Comparison of ENCODE assay signal across 8 cellular contexts in genomic region chr7:99409192-99409572, GRCh38. TPM values are rescaled to one million over a fixed set of nuclear protein-coding genes. Genes with fewer than 3 reads are reported as not detected.
A peak's percentile ranks its signal among the peaks of the same experiment; 100 is the strongest.
DNase-seq lines count a peak whose midpoint lies in the region; ATAC-seq and TF ChIP-seq lines count a peak whose summit lies in the region.

No MANE protein-coding gene starts in this region.

- H3K27me3 Mint-ChIP-seq in endodermal cell (ENCODE audit: insufficient read depth): no peaks in the 10 kb centered on the region

- H3K9me3 Mint-ChIP-seq in endodermal cell: no peaks in the 10 kb centered on the region

- H2AK5ac ChIP-seq in neuronal stem cell (ENCODE audit: low read depth, low read length): no peak overlapping the region

- H3K9me3 ChIP-seq in BLaER1 treated with 17β-estradiol and CSF1 and Interleukin-3, amounts not matched to agents 10 nM and 100 nM (replicated peaks in 1 of 11): no peaks in the 10 kb centered on the region
- H3K9me3 ChIP-seq in Panc1 (ENCODE audit: control insufficient read depth, insufficient read depth, low read depth, low read length) (no peaks in the 10 kb centered on the region), endodermal cell (ENCODE audit: control insufficient read depth, low read length) (no peaks in the 10 kb centered on the region), neuronal stem cell (replicated peaks in 1 of 2; ENCODE audit: control insufficient read depth in 2 of 2, insufficient read depth in 1 of 2, low read depth in 1 of 2, low read length in 2 of 2) (no peaks in the 10 kb centered on the region)

- H3K4me3 ChIP-seq in BLaER1 treated with 17β-estradiol and CSF1 and Interleukin-3, amounts not matched to agents 10 nM and 100 nM: peak overlapping the region; percentile 74 to 100 (median 92)
- H3K4me3 ChIP-seq in Panc1 (ENCODE audit: low read depth in 2 of 2, low read length in 2 of 2): peak overlapping the region; percentile 96 to 100
- H3K4me3 ChIP-seq in endodermal cell (ENCODE audit: low read length): peak overlapping the region; percentile 96
- H3K4me3 ChIP-seq in neuronal stem cell (ENCODE audit: low read length in 2 of 2): peak overlapping the region; percentile 95 to 98

- H4K91ac ChIP-seq in neuronal stem cell (ENCODE audit: low read depth, low read length, poor library complexity): no peak overlapping the region

- H3K23ac ChIP-seq in neuronal stem cell (ENCODE audit: low read depth, low read length, poor library complexity): no peak overlapping the region

- DNase-seq in Panc1 (ENCODE audit: low read depth, low spot score): no peak
- no peak for DNase-seq in endodermal cell
- DNase-seq in neuronal stem cell (ENCODE audit: low spot score): no peak
- DNase-seq in LoVo (ENCODE audit: low spot score): no peak
- DNase-seq in GM20000 (ENCODE audit: low spot score): no peak
- no peak for DNase-seq in UCSD-AML1 (lab: John Stamatoyannopoulos, UW; ENCODE audit: unreplicated experiment)

- H3K18ac ChIP-seq in neuronal stem cell (ENCODE audit: low read length): peak overlapping the region; percentile 51

- peak overlapping the region; percentile 89 to 98 (median 94) for H3K9ac ChIP-seq in BLaER1 treated with 17β-estradiol and CSF1 and Interleukin-3, amounts not matched to agents 10 nM and 100 nM
- H3K9ac ChIP-seq in endodermal cell (ENCODE audit: extremely low read depth, low read length, poor library complexity, severe bottlenecking) (peak overlapping the region; percentile 90), neuronal stem cell (ENCODE audit: low read depth, low read length, poor library complexity) (peak overlapping the region; percentile 91)

- H3K27me3 ChIP-seq in BLaER1 treated with 17β-estradiol and CSF1 and Interleukin-3, amounts not matched to agents 10 nM and 100 nM: no peaks in the 10 kb centered on the region
- H3K27me3 ChIP-seq in Panc1 (ENCODE audit: control insufficient read depth, insufficient read depth, low read length) (no peaks in the 10 kb centered on the region), endodermal cell (ENCODE audit: control insufficient read depth, insufficient read depth, low read length, poor library complexity, severe bottlenecking) (no peaks in the 10 kb centered on the region), neuronal stem cell (ENCODE audit: control insufficient read depth in 3 of 3, insufficient read depth in 3 of 3, low read depth in 1 of 3, low read length in 3 of 3) (no peaks in the 10 kb centered on the region)

- H3K4me1 ChIP-seq in BLaER1 treated with 17β-estradiol and CSF1 and Interleukin-3, amounts not matched to agents 10 nM and 100 nM: peaks cover 28 to 46% (median 39%) of the 10 kb centered on the region in 10 experiments
- H3K4me1 ChIP-seq in Panc1 (ENCODE audit: control insufficient read depth, insufficient read depth, low read length) (peaks cover 19% of the 10 kb centered on the region), endodermal cell (ENCODE audit: control insufficient read depth, insufficient read depth, low read length) (peaks cover 8% of the 10 kb centered on the region), neuronal stem cell (ENCODE audit: control insufficient read depth in 2 of 2, insufficient read depth in 1 of 2, low read depth in 1 of 2, low read length in 2 of 2) (peaks cover 2 to 18% of the 10 kb centered on the region in 2 donors)

- in situ Hi-C loops in Panc1 (cut with HindIII; ENCODE audit: low pct_unique_long_range_greater_than_20kb, low sequenced_read_pairs): no loop called here

- peak overlapping the region; percentile 90 to 99 (median 97) for H3K27ac ChIP-seq in BLaER1 treated with 17β-estradiol and CSF1 and Interleukin-3, amounts not matched to agents 10 nM and 100 nM
- H3K27ac ChIP-seq in Panc1 (ENCODE audit: low read length) (peak overlapping the region; percentile 98), endodermal cell (ENCODE audit: low read depth, low read length) (peak overlapping the region; percentile 99), neuronal stem cell (replicated peaks; ENCODE audit: low read length) (peak overlapping the region; percentile 82)

- H3K4me1 Mint-ChIP-seq in endodermal cell: peaks cover 21% of the 10 kb centered on the region

- H2BK120ac ChIP-seq in neuronal stem cell (ENCODE audit: low read depth, low read length): no peak overlapping the region

- H2BK12ac ChIP-seq in neuronal stem cell (ENCODE audit: low read length): no peak overlapping the region

- peak; percentile 8 for ATAC-seq in GM21619 (IDR thresholded peaks at IDR 0.05; ENCODE audit: unreplicated experiment)
- no peak for ATAC-seq in Panc1

- H4K20me1 ChIP-seq in BLaER1 treated with 17β-estradiol and CSF1 and Interleukin-3, amounts not matched to agents 10 nM and 100 nM: peaks cover 49 to 91% (median 68%) of the 10 kb centered on the region in 11 experiments

- peak overlapping the region; percentile 80 to 96 (median 92) for H3K4me2 ChIP-seq in BLaER1 treated with 17β-estradiol and CSF1 and Interleukin-3, amounts not matched to agents 10 nM and 100 nM
- H3K4me2 ChIP-seq in neuronal stem cell (ENCODE audit: insufficient read depth, low read length, poor library complexity, severe bottlenecking): peak overlapping the region; percentile 66

- peak overlapping the region; percentile 97 for H3K4me3 Mint-ChIP-seq in endodermal cell

- peaks cover 22% of the 10 kb centered on the region for H3K79me1 ChIP-seq in neuronal stem cell (ENCODE audit: low read depth, low read length)

- H2AFZ ChIP-seq in neuronal stem cell (ENCODE audit: low read length): peak overlapping the region; percentile 95

- H2BK15ac ChIP-seq in neuronal stem cell (ENCODE audit: low read length): no peak overlapping the region

- no peak overlapping the region for H4K8ac ChIP-seq in neuronal stem cell (ENCODE audit: low read depth, low read length)

- TF ChIP-seq CTCF in Panc1 (IDR thresholded peaks at IDR 0.05) (no peak), endodermal cell (conservative IDR thresholded peaks at IDR 0.05) (no peak), GM20000 (IDR thresholded peaks at IDR 0.05; ENCODE audit: extremely low read depth, missing control alignments) (no peak)

- POLR2A ChIA-PET in Panc1 (lab: Charles Lee): interaction anchor here (0.5 to 1.5 kb wide), 5 partner anchors 9 to 309 kb away, joined by 3 to 5 read pairs (median 3); no protein-coding TSS in a partner anchor

- H3K36me3 ChIP-seq in BLaER1 treated with 17β-estradiol and CSF1 and Interleukin-3, amounts not matched to agents 10 nM and 100 nM: peaks cover 50 to 66% (median 58%) of the 10 kb centered on the region in 11 experiments
- peaks cover 28% of the 10 kb centered on the region for H3K36me3 ChIP-seq in Panc1 (ENCODE audit: control insufficient read depth, insufficient read depth, low read length)
- peaks cover 43% of the 10 kb centered on the region for H3K36me3 ChIP-seq in endodermal cell (ENCODE audit: control insufficient read depth, insufficient read depth, low read length)
- H3K36me3 ChIP-seq in neuronal stem cell (replicated peaks in 1 of 2; ENCODE audit: control insufficient read depth in 2 of 2, insufficient read depth in 2 of 2, low read length in 2 of 2): peaks cover 21 to 57% of the 10 kb centered on the region in 2 donors

- H2BK5ac ChIP-seq in neuronal stem cell (ENCODE audit: low read length): peak overlapping the region; percentile 79

- WGBS in endodermal cell (ENCODE audit: insufficient coverage in 1 of 2, insufficient read length in 1 of 2), 2 experiments: 1% methylated on average over 13 to 18 of the region's 18 CpGs
- no CpG with 5 or more reads among the region's 18 CpGs for WGBS in neuronal stem cell (ENCODE audit: extremely low coverage in 2 of 2, insufficient read length in 2 of 2, insufficient replicate concordance in 1 of 2), 2 donors

- intact Hi-C loops in Panc1 (cut with micrococcal nuclease; ENCODE audit: unreplicated experiment): no loop called here

- H3K14ac ChIP-seq in neuronal stem cell (ENCODE audit: low read length): no peak overlapping the region

- no TSS peak for BruUV-seq in Panc1 (replicated peaks; lab: Mats Ljungman, UMichigan)

- H3K36me3 Mint-ChIP-seq in endodermal cell (ENCODE audit: low read depth): peaks cover 40% of the 10 kb centered on the region

- H3K4ac ChIP-seq in neuronal stem cell (ENCODE audit: low read length): no peak overlapping the region

- CTCF ChIA-PET in Panc1 (lab: Charles Lee): no interaction called here

- peak overlapping the region; percentile 98 for H3K27ac Mint-ChIP-seq in endodermal cell

RNA-seq across cellular contexts. Expression of gene BUD31, which starts 0.4 kb away (rescaled TPM):
- total RNA-seq in Panc1 (2021; ENCODE audit: unreplicated experiment): 179 TPM
- polyA plus RNA-seq in Panc1 (2012; ENCODE audit: insufficient read length): 225 TPM
- 100 to 1,000 TPM; 102 to 117 TPM for total RNA-seq in endodermal cell
- 89.0 TPM for polyA plus RNA-seq in endodermal cell (2013, experiment 1 of 2)
- polyA plus RNA-seq in endodermal cell (2013, experiment 2 of 2): 90.0 TPM
- 118 TPM for polyA plus RNA-seq in neuronal stem cell (2013, experiment 1 of 2)
- 113 TPM for polyA plus RNA-seq in neuronal stem cell (2013, experiment 2 of 2)

RNA-seq across cellular contexts. Expression of gene PDAP1, which starts 0.8 kb away (rescaled TPM):
- 147 TPM for total RNA-seq in Panc1 (2021; ENCODE audit: unreplicated experiment)
- 442 TPM for polyA plus RNA-seq in Panc1 (2012; ENCODE audit: insufficient read length)
- total RNA-seq in endodermal cell: 100 to 1,000 TPM; 147 to 165 TPM
- 130 TPM for polyA plus RNA-seq in endodermal cell (2013, experiment 1 of 2)
- polyA plus RNA-seq in endodermal cell (2013, experiment 2 of 2): 130 TPM
- 126 TPM for polyA plus RNA-seq in neuronal stem cell (2013, experiment 1 of 2)
- polyA plus RNA-seq in neuronal stem cell (2013, experiment 2 of 2): 129 TPM

RNA-seq across cellular contexts. Expression of gene PTCD1, which starts 29.4 kb away (rescaled TPM):
- 15.0 TPM for total RNA-seq in Panc1 (2021; ENCODE audit: unreplicated experiment)
- 13.8 TPM for polyA plus RNA-seq in Panc1 (2012; ENCODE audit: insufficient read length)
- 10 to 100 TPM; 11.9 to 12.5 TPM for total RNA-seq in endodermal cell
- polyA plus RNA-seq in endodermal cell (2013, experiment 1 of 2): 5.8 TPM
- polyA plus RNA-seq in endodermal cell (2013, experiment 2 of 2): 5.2 TPM
- polyA plus RNA-seq in neuronal stem cell (2013, experiment 1 of 2): 4.5 TPM
- 4.8 TPM for polyA plus RNA-seq in neuronal stem cell (2013, experiment 2 of 2)

RNA-seq across cellular contexts. Expression of gene CPSF4, which starts 29.6 kb away (rescaled TPM):
- total RNA-seq in Panc1 (2021; ENCODE audit: unreplicated experiment) (57.0 TPM), endodermal cell (100 to 1,000 TPM in 1 of 2 donors, 10 to 100 TPM in 1; 87.3 to 126 TPM)
- polyA plus RNA-seq in Panc1 (2012; ENCODE audit: insufficient read length): 44.8 TPM
- polyA plus RNA-seq in endodermal cell (2013, experiment 1 of 2): 89.5 TPM
- 81.8 TPM for polyA plus RNA-seq in endodermal cell (2013, experiment 2 of 2)
- 67.4 TPM for polyA plus RNA-seq in neuronal stem cell (2013, experiment 1 of 2)
- polyA plus RNA-seq in neuronal stem cell (2013, experiment 2 of 2): 65.7 TPM

RNA-seq across cellular contexts. Expression of gene ARPC1B, which starts 34.7 kb away (rescaled TPM):
- total RNA-seq in Panc1 (2021; ENCODE audit: unreplicated experiment) (266 TPM), endodermal cell (10 to 100 TPM; 53.3 to 73.9 TPM)
- 692 TPM for polyA plus RNA-seq in Panc1 (2012; ENCODE audit: insufficient read length)
- polyA plus RNA-seq in endodermal cell (2013, experiment 1 of 2): 41.0 TPM
- 48.7 TPM for polyA plus RNA-seq in endodermal cell (2013, experiment 2 of 2)
- polyA plus RNA-seq in neuronal stem cell (2013, experiment 1 of 2): 33.4 TPM
- 32.0 TPM for polyA plus RNA-seq in neuronal stem cell (2013, experiment 2 of 2)
